Comparison of ENCODE assay signal across 1 cellular context in genomic region chr13:45055198-45055901, GRCh38.
TF ChIP-seq lines count a peak whose summit lies in the region.

No MANE protein-coding gene starts in this region.

TF ChIP-seq in GM23338, 12 proteins besides CTCF, POLR2A, EP300 and RAD21 (continued from another document):
- TF ChIP-seq ZNF462 (CRISPR knock-in tag; IDR thresholded peaks at IDR 0.05) (no peak), EZH2 (IDR thresholded peaks at IDR 0.05; ENCODE audit: low read depth, unreplicated experiment) (no peak), POLR2AphosphoS5 (IDR thresholded peaks at IDR 0.05; ENCODE audit: low read depth) (no peak)
